ENCODE assay signal across 12 cellular contexts in genomic region chr10:52486840-52487611, GRCh38.
DNase-seq lines count a peak whose midpoint lies in the region; ATAC-seq, FAIRE-seq and TF ChIP-seq lines count a peak whose summit lies in the region.
"Had no signal": no experiment of that assay in that cellular context is flagged by ENCODE, and none has a peak within 500 bp of the region (broad histone marks: within the 10 kb centered on the region; RNA-seq: fewer than 3 reads in every experiment).

No MANE protein-coding gene starts in this region.

- H3K4me1 Mint-ChIP-seq in astrocyte (ENCODE audit: low read depth, unreplicated experiment) = peaks cover 17% of the 10 kb centered on the region
- H3K4me1 Mint-ChIP-seq: activated CD8-positive, alpha-beta memory T cell treated with anti-CD3 and anti-CD28 coated beads, Interleukin-2, amount 10 ng/mL, durations not matched to agents 7 days and 5 days had no signal

- H4K20me1 ChIP-seq in astrocyte (ENCODE audit: insufficient read depth, low read length) = no peaks in the 10 kb centered on the region

- peak overlapping the region; percentile 64 for H3K4me2 ChIP-seq in astrocyte (ENCODE audit: low read length)

- FAIRE-seq in astrocyte (lab: Jason Lieb, UNC) = peak; percentile 97

- peak overlapping the region; percentile 15 for H3K4me3 Mint-ChIP-seq in astrocyte (ENCODE audit: unreplicated experiment)
- H3K4me3 Mint-ChIP-seq: activated CD8-positive, alpha-beta memory T cell treated with anti-CD3 and anti-CD28 coated beads, Interleukin-2, amount 10 ng/mL, durations not matched to agents 7 days and 5 days; naive B cell had no signal

- peak overlapping the region; percentile 67 for H3K9ac ChIP-seq in astrocyte (ENCODE audit: low read length)

- H3K9me3 ChIP-seq in astrocyte (ENCODE audit: insufficient read depth, low read depth, low read length) = no peaks in the 10 kb centered on the region
- H3K9me3 ChIP-seq: body of pancreas had no signal

- H3K9me3 Mint-ChIP-seq in astrocyte (ENCODE audit: unreplicated experiment) = no peaks in the 10 kb centered on the region
- H3K9me3 Mint-ChIP-seq: naive B cell had no signal

- no peaks in the 10 kb centered on the region for H3K79me2 ChIP-seq in astrocyte (ENCODE audit: insufficient read depth, low read length)

- H3K27ac ChIP-seq in astrocyte (ENCODE audit: low read depth, low read length) = peak overlapping the region; percentile 83
- H3K27ac ChIP-seq: body of pancreas had no signal

- no peak for TF ChIP-seq CTCF in astrocyte (IDR thresholded peaks at IDR 0.05; ENCODE audit: insufficient read depth, low read depth, low read length)

- H3K36me3 Mint-ChIP-seq in astrocyte (ENCODE audit: low read depth, unreplicated experiment) = no peaks in the 10 kb centered on the region
- H3K36me3 Mint-ChIP-seq: activated CD8-positive, alpha-beta memory T cell treated with anti-CD3 and anti-CD28 coated beads, Interleukin-2, amount 10 ng/mL, durations not matched to agents 7 days and 5 days; naive B cell had no signal

- H2AFZ ChIP-seq in astrocyte (ENCODE audit: low read depth, low read length) = no peak overlapping the region

- H3K27ac Mint-ChIP-seq in astrocyte (ENCODE audit: unreplicated experiment) = peak overlapping the region; percentile 83
- H3K27ac Mint-ChIP-seq: activated CD8-positive, alpha-beta memory T cell treated with anti-CD3 and anti-CD28 coated beads, Interleukin-2, amount 10 ng/mL, durations not matched to agents 7 days and 5 days; naive B cell had no signal

- ATAC-seq in HG02610 (IDR thresholded peaks at IDR 0.05; ENCODE audit: unreplicated experiment) = peak; percentile 38
- no peak for ATAC-seq in GM18520 (IDR thresholded peaks at IDR 0.05; ENCODE audit: unreplicated experiment)
- ATAC-seq: activated CD8-positive, alpha-beta memory T cell treated with anti-CD3 and anti-CD28 coated beads, Interleukin-2, amount 10 ng/mL, durations not matched to agents 7 days and 5 days; body of pancreas had no signal

- H3K4me1 ChIP-seq in astrocyte (ENCODE audit: insufficient read depth, low read length) = peaks cover 28% of the 10 kb centered on the region
- H3K4me1 ChIP-seq: body of pancreas had no signal

- H3K27me3 Mint-ChIP-seq in astrocyte (ENCODE audit: low read depth, unreplicated experiment) = no peaks in the 10 kb centered on the region
- H3K27me3 Mint-ChIP-seq: activated CD8-positive, alpha-beta memory T cell treated with anti-CD3 and anti-CD28 coated beads, Interleukin-2, amount 10 ng/mL, durations not matched to agents 7 days and 5 days; naive B cell had no signal

- H3K36me3 ChIP-seq in astrocyte (ENCODE audit: insufficient read depth, low read length) = no peaks in the 10 kb centered on the region

- DNase-seq in A172 (ENCODE audit: low spot score) (peak; percentile 94), astrocyte (ENCODE audit: low read depth) (peak; percentile 91), iris pigment epithelial cell (ENCODE audit: low read depth) (peak; percentile 96), GOT3 (lab: John Stamatoyannopoulos, UW) (no peak), NCI-H2227 treated with DMSO at 0.1 percent for 48 hours (lab: John Stamatoyannopoulos, UW) (no peak), GM19238 (ENCODE audit: insufficient read length, low spot score) (no peak)
- DNase-seq: activated CD8-positive, alpha-beta memory T cell treated with anti-CD3 and anti-CD28 coated beads, Interleukin-2, amount 10 ng/mL, durations not matched to agents 7 days and 5 days; body of pancreas; hippocampal formation; naive B cell had no signal

- H3K27me3 ChIP-seq in astrocyte (ENCODE audit: insufficient read depth, low read length) = no peaks in the 10 kb centered on the region
- H3K27me3 ChIP-seq: body of pancreas had no signal

- H3K4me3 ChIP-seq in astrocyte (ENCODE audit: insufficient read depth, low read depth, low read length) = no peak overlapping the region
- H3K4me3 ChIP-seq: body of pancreas had no signal

Comparison
In these comparisons a context has a peak if more than half of its experiments do, and no peak if none do; other contexts are left out.
1. DNase-seq: peak in A172 (single experiment), astrocyte (single experiment) and iris pigment epithelial cell (single experiment); none in GOT3 (single experiment), NCI-H2227 treated with DMSO at 0.1 percent for 48 hours (single experiment) and GM19238 (single experiment).